Comparison of ENCODE assay signal across 8 cellular contexts in genomic region chr7:1503390-1503789, GRCh38. TPM values are rescaled to one million over a fixed set of nuclear protein-coding genes. Genes with fewer than 3 reads are reported as not detected.
A peak's percentile ranks its signal among the peaks of the same experiment; 100 is the strongest.
DNase-seq lines count a peak whose midpoint lies in the region; ATAC-seq and TF ChIP-seq lines count a peak whose summit lies in the region.

No MANE protein-coding gene starts in this region.

- peak overlapping the region; percentile 89 for H3K4me3 Mint-ChIP-seq in HFFc6
- H3K4me3 Mint-ChIP-seq in activated CD8-positive, alpha-beta T cell treated with anti-CD3 and anti-CD28 coated beads, Interleukin-2, amount 10 ng/mL, durations not matched to agents 7 days and 5 days = peak overlapping the region; percentile 86
- peak overlapping the region; percentile 88 for H3K4me3 Mint-ChIP-seq in stimulated activated memory B cell treated with anti-CD40 and anti-IgM and Interleukin-4, amounts not matched to agents 10 μg/mL and 1 μg/mL and 100 μg/mL, for 72 hours

- no peaks in the 10 kb centered on the region for H3K9me3 Mint-ChIP-seq in HFFc6
- H3K9me3 Mint-ChIP-seq in activated CD8-positive, alpha-beta T cell treated with anti-CD3 and anti-CD28 coated beads, Interleukin-2, amount 10 ng/mL, durations not matched to agents 7 days and 5 days (ENCODE audit: insufficient read depth) = no peaks in the 10 kb centered on the region
- H3K9me3 Mint-ChIP-seq in stimulated activated memory B cell treated with anti-CD40 and anti-IgM and Interleukin-4, amounts not matched to agents 10 μg/mL and 1 μg/mL and 100 μg/mL, for 72 hours = no peaks in the 10 kb centered on the region

- peak overlapping the region; percentile 49 for H3K27ac Mint-ChIP-seq in HFFc6
- H3K27ac Mint-ChIP-seq in activated CD8-positive, alpha-beta T cell treated with anti-CD3 and anti-CD28 coated beads, Interleukin-2, amount 10 ng/mL, durations not matched to agents 7 days and 5 days = peak overlapping the region; percentile 76
- peak overlapping the region; percentile 62 for H3K27ac Mint-ChIP-seq in stimulated activated memory B cell treated with anti-CD40 and anti-IgM and Interleukin-4, amounts not matched to agents 10 μg/mL and 1 μg/mL and 100 μg/mL, for 72 hours

- no peak for ATAC-seq in activated CD8-positive, alpha-beta T cell treated with anti-CD3 and anti-CD28 coated beads, Interleukin-2, amount 10 ng/mL, durations not matched to agents 7 days and 5 days
- no peak for ATAC-seq in stimulated activated memory B cell treated with anti-CD40 and anti-IgM and Interleukin-4, amounts not matched to agents 10 μg/mL and 1 μg/mL and 100 μg/mL, for 72 hours
- ATAC-seq in HG03108 (IDR thresholded peaks at IDR 0.05; ENCODE audit: unreplicated experiment) (no peak), GM21367 (IDR thresholded peaks at IDR 0.05; ENCODE audit: unreplicated experiment) (no peak)

- DNase-seq in HFFc6 (no peak), NCI-H446 treated with DMSO at 0.1 percent for 48 hours (lab: John Stamatoyannopoulos, UW) (no peak), NCI-H774 (lab: John Stamatoyannopoulos, UW) (no peak)
- DNase-seq in activated CD8-positive, alpha-beta T cell treated with anti-CD3 and anti-CD28 coated beads, Interleukin-2, amount 10 ng/mL, durations not matched to agents 7 days and 5 days = peak; percentile 23

- CTCF ChIA-PET in activated CD8-positive, alpha-beta T cell treated with anti-CD3 and anti-CD28 coated beads, Interleukin-2, amount 10 ng/mL, durations not matched to agents 7 days and 5 days (lab: Charles Lee) = interaction anchor here (1.2 kb wide), 1 partner anchor 738 kb away, joined by 3 read pairs; the partner anchor contains the start of genes MRM2 and NUDT1

- no peak for TF ChIP-seq CTCF in HFFc6 (IDR thresholded peaks at IDR 0.05)

- H3K4me1 Mint-ChIP-seq in HFFc6 (ENCODE audit: low read depth) = peaks cover 25% of the 10 kb centered on the region
- H3K4me1 Mint-ChIP-seq in activated CD8-positive, alpha-beta T cell treated with anti-CD3 and anti-CD28 coated beads, Interleukin-2, amount 10 ng/mL, durations not matched to agents 7 days and 5 days (ENCODE audit: low read depth) = peaks cover 47% of the 10 kb centered on the region
- peaks cover 49% of the 10 kb centered on the region for H3K4me1 Mint-ChIP-seq in stimulated activated memory B cell treated with anti-CD40 and anti-IgM and Interleukin-4, amounts not matched to agents 10 μg/mL and 1 μg/mL and 100 μg/mL, for 72 hours

- H3K27me3 Mint-ChIP-seq in HFFc6 (ENCODE audit: insufficient read depth) = no peaks in the 10 kb centered on the region; the same call in 1 of the 2 replicates
- no peaks in the 10 kb centered on the region for H3K27me3 Mint-ChIP-seq in activated CD8-positive, alpha-beta T cell treated with anti-CD3 and anti-CD28 coated beads, Interleukin-2, amount 10 ng/mL, durations not matched to agents 7 days and 5 days (ENCODE audit: low read depth)
- no peaks in the 10 kb centered on the region for H3K27me3 Mint-ChIP-seq in stimulated activated memory B cell treated with anti-CD40 and anti-IgM and Interleukin-4, amounts not matched to agents 10 μg/mL and 1 μg/mL and 100 μg/mL, for 72 hours

- peaks cover 14% of the 10 kb centered on the region for H3K36me3 Mint-ChIP-seq in HFFc6 (ENCODE audit: low read depth)
- H3K36me3 Mint-ChIP-seq in activated CD8-positive, alpha-beta T cell treated with anti-CD3 and anti-CD28 coated beads, Interleukin-2, amount 10 ng/mL, durations not matched to agents 7 days and 5 days (ENCODE audit: low read depth) = peaks cover 23% of the 10 kb centered on the region
- H3K36me3 Mint-ChIP-seq in stimulated activated memory B cell treated with anti-CD40 and anti-IgM and Interleukin-4, amounts not matched to agents 10 μg/mL and 1 μg/mL and 100 μg/mL, for 72 hours = peaks cover 32% of the 10 kb centered on the region

- peak overlapping the region; percentile 82 for H3K4me3 ChIP-seq in iPS-11a (ENCODE audit: low read depth, low read length)

- POLR2A ChIA-PET in activated CD8-positive, alpha-beta T cell treated with anti-CD3 and anti-CD28 coated beads, Interleukin-2, amount 10 ng/mL, durations not matched to agents 7 days and 5 days (lab: Charles Lee) = no interaction called here

RNA-seq across cellular contexts. Expression of gene INTS1, which starts 0.8 kb away (rescaled TPM):
- 100 to 1,000 TPM in 1 of 6 experiments, 10 to 100 TPM in 5; 84.0 to 104 (median 89.5) TPM for total RNA-seq in HFFc6 (2021; fragmentation: NEBNext Ultra II Directional; extraction: Animal tissue kit (Norgen Biotek cat#: 25700))
- 100 to 1,000 TPM; 105 to 112 TPM for total RNA-seq in activated CD8-positive, alpha-beta T cell treated with anti-CD3 and anti-CD28 coated beads, Interleukin-2, amount 10 ng/mL, durations not matched to agents 7 days and 5 days

RNA-seq across cellular contexts. Expression of gene MAFK, which starts 27.1 kb away (rescaled TPM):
- total RNA-seq in HFFc6 (2021; fragmentation: NEBNext Ultra II Directional; extraction: Animal tissue kit (Norgen Biotek cat#: 25700)) = 10 to 100 TPM; 29.8 to 43.7 (median 31.5) TPM
- 10 to 100 TPM; 22.6 to 23.9 TPM for total RNA-seq in activated CD8-positive, alpha-beta T cell treated with anti-CD3 and anti-CD28 coated beads, Interleukin-2, amount 10 ng/mL, durations not matched to agents 7 days and 5 days

RNA-seq across cellular contexts. Expression of gene MICALL2, which starts 44.1 kb away (rescaled TPM):
- total RNA-seq in HFFc6 (2021; fragmentation: NEBNext Ultra II Directional; extraction: Animal tissue kit (Norgen Biotek cat#: 25700)) = 10 to 100 TPM; 12.1 to 24.4 (median 21.0) TPM
- total RNA-seq in activated CD8-positive, alpha-beta T cell treated with anti-CD3 and anti-CD28 coated beads, Interleukin-2, amount 10 ng/mL, durations not matched to agents 7 days and 5 days = 1 to 10 TPM; 1.9 to 2.2 TPM

RNA-seq across cellular contexts. Expression of gene TMEM184A, which starts 52.6 kb away (rescaled TPM):
- total RNA-seq in HFFc6 (2021; fragmentation: NEBNext Ultra II Directional; extraction: Animal tissue kit (Norgen Biotek cat#: 25700)) = 1 to 10 TPM in 5 of 6 experiments, under 1 TPM in 1; 0.79 to 2.0 (median 1.5) TPM
- not detected for total RNA-seq in activated CD8-positive, alpha-beta T cell treated with anti-CD3 and anti-CD28 coated beads, Interleukin-2, amount 10 ng/mL, durations not matched to agents 7 days and 5 days

Comparison
In these comparisons a context has a peak if more than half of its experiments do, and no peak if none do; other contexts are left out.
1. RNA of gene MICALL2, which starts 44.1 kb away (total RNA-seq): 12.1 to 24.4 TPM in HFFc6; 1.9 to 2.2 TPM in activated CD8-positive, alpha-beta T cell treated with anti-CD3 and anti-CD28 coated beads, Interleukin-2, amount 10 ng/mL, durations not matched to agents 7 days and 5 days; every median in the first group is over 4 times any median in the second.
2. Peak in every context shown above with its lines, with median percentiles within 50 percentile points of each other: H3K27ac Mint-ChIP-seq and H3K4me3 Mint-ChIP-seq.